19 cellular contexts compared by ENCODE assay signal in genomic region chr7:135362871-135363270, GRCh38.
DNase-seq lines count a peak whose midpoint lies in the region; ATAC-seq, FAIRE-seq and TF ChIP-seq lines count a peak whose summit lies in the region.
"Had no signal": no experiment of that assay in that cellular context is flagged by ENCODE, and none has a peak within 500 bp of the region (broad histone marks: within the 10 kb centered on the region; RNA-seq: fewer than 3 reads in every experiment).

No MANE protein-coding gene starts in this region.

- H3K9me3 ChIP-seq in DND-41 (ENCODE audit: insufficient read depth, low read length, severe bottlenecking) (no peaks in the 10 kb centered on the region), small intestine (ENCODE audit: control insufficient read depth, low read depth) (no peaks in the 10 kb centered on the region)
- H3K9me3 ChIP-seq: Caco-2 had no signal

- H3K36me3 Mint-ChIP-seq in chondrocyte (ENCODE audit: low read depth), result peaks cover 21% of the 10 kb centered on the region

- H3K27me3 ChIP-seq in DND-41 (ENCODE audit: insufficient read depth, low read length, poor library complexity), result no peaks in the 10 kb centered on the region
- no peaks in the 10 kb centered on the region for H3K27me3 ChIP-seq in kidney epithelial cell (ENCODE audit: control insufficient read depth, insufficient read depth, low read length)
- no peaks in the 10 kb centered on the region for H3K27me3 ChIP-seq in small intestine (ENCODE audit: control insufficient read depth in 2 of 2, insufficient read depth in 2 of 2, low read length in 2 of 2)

- TF ChIP-seq CTCF in DND-41 (IDR thresholded peaks at IDR 0.05; ENCODE audit: borderline replicate concordance, extremely low read depth, low read length, poor library complexity, severe bottlenecking), result peak; percentile 22
- peak; percentile 27 for TF ChIP-seq CTCF in chondrocyte (IDR thresholded peaks at IDR 0.05)
- peak; percentile 18 for TF ChIP-seq CTCF in kidney epithelial cell (IDR thresholded peaks at IDR 0.05; ENCODE audit: insufficient read depth, low read length, poor library complexity, severe bottlenecking)

- H3K4me3 ChIP-seq in DND-41 (ENCODE audit: low read depth in 1 of 2, low read length in 2 of 2) (no peak overlapping the region), kidney epithelial cell (ENCODE audit: low read depth, low read length) (no peak overlapping the region), small intestine (ENCODE audit: low read depth in 1 of 2, low read length in 2 of 2) (no peak overlapping the region)
- H3K4me3 ChIP-seq: GM23248, skin epidermis had no signal

- CTCF ChIA-PET in HEK293T (lab: Yijun Ruan, JAX), result interaction anchor here (1.2 kb wide), 1 partner anchor 9 kb away, joined by 7 read pairs; no protein-coding TSS in a partner anchor

- H3K79me2 ChIP-seq in DND-41 (ENCODE audit: insufficient read depth, low read length), result no peaks in the 10 kb centered on the region
- H3K79me2 ChIP-seq: parathyroid adenoma had no signal

- H3K36me3 ChIP-seq in DND-41 (ENCODE audit: insufficient read depth, low read length), result peaks cover 19% of the 10 kb centered on the region; the same call in 1 of the 2 replicates
- H3K36me3 ChIP-seq in kidney epithelial cell (ENCODE audit: control insufficient read depth, insufficient read depth, low read length), result no peaks in the 10 kb centered on the region
- H3K36me3 ChIP-seq in small intestine (ENCODE audit: control insufficient read depth in 2 of 2, insufficient read depth in 2 of 2, low read length in 2 of 2), result peaks cover 0 to 5% of the 10 kb centered on the region in 2 donors

- H3K4me3 Mint-ChIP-seq in chondrocyte (ENCODE audit: unreplicated experiment), result no peak overlapping the region

- DNase-seq in DND-41 (no peak), HEK293T (ENCODE audit: extremely low spot score) (peak; percentile 32), chondrocyte (ENCODE audit: low spot score) (no peak), kidney epithelial cell (ENCODE audit: low read depth) (no peak), frontal cortex (ENCODE audit: low spot score in 2 of 2) (no peak), small intestine (no peak)
- no peak for DNase-seq in activated T-cell treated with anti-CD3 and anti-CD28 coated beads, Interleukin-2, amount 50 U/mL, for 1 hour
- DNase-seq: Caco-2; central memory CD4-positive, alpha-beta T cell; effector CD8-positive, alpha-beta T cell; foreskin melanocyte; GM23248; Kasumi-1; NCI-H1436 treated with DMSO at 0.1 percent for 48 hours; Right ventricle myocardium superior; T-helper 1 cell had no signal

- POLR2A ChIA-PET in HEK293T (lab: Yijun Ruan, JAX), result no interaction called here

- no peaks in the 10 kb centered on the region for H3K9me3 Mint-ChIP-seq in chondrocyte (ENCODE audit: low read depth)

- H3K27ac ChIP-seq in DND-41 (ENCODE audit: low read length), result no peak overlapping the region
- no peak overlapping the region for H3K27ac ChIP-seq in small intestine (ENCODE audit: low read depth in 1 of 2, low read length in 1 of 2)
- H3K27ac ChIP-seq: GM23248, parathyroid adenoma, skin epidermis had no signal

- no peak overlapping the region for H2AFZ ChIP-seq in DND-41 (ENCODE audit: low read depth, low read length)
- H2AFZ ChIP-seq: GM23248, parathyroid adenoma had no signal

- ATAC-seq in DND-41 (ENCODE audit: insufficient read depth, low read depth) (no peak), GM18867 (IDR thresholded peaks at IDR 0.05; ENCODE audit: unreplicated experiment) (no peak)

- WGBS in small intestine, 3 donors, result 94 to 98% (median 98%) methylated on average over 7 of the region's 7 CpGs

- no peak overlapping the region for H3K27ac Mint-ChIP-seq in chondrocyte (ENCODE audit: unreplicated experiment)

- H4K20me1 ChIP-seq in DND-41 (ENCODE audit: insufficient read depth, low read length), result no peaks in the 10 kb centered on the region; the same call in 1 of the 2 replicates

- no peak overlapping the region for H3K4me2 ChIP-seq in DND-41 (ENCODE audit: insufficient read depth, low read length)

- FAIRE-seq in frontal cortex (lab: Jason Lieb, UNC) (no peak), small intestine (lab: Jason Lieb, UNC) (no peak)

- no peaks in the 10 kb centered on the region for H3K27me3 Mint-ChIP-seq in chondrocyte (ENCODE audit: low read depth)

- H3K4me1 ChIP-seq in DND-41 (ENCODE audit: insufficient read depth, low read length) (no peaks in the 10 kb centered on the region), small intestine (ENCODE audit: control insufficient read depth in 2 of 2, insufficient read depth in 1 of 2, low read depth in 1 of 2, low read length in 1 of 2) (no peaks in the 10 kb centered on the region)

- H3K9ac ChIP-seq in DND-41 (ENCODE audit: low read depth, low read length), result no peak overlapping the region
- H3K9ac ChIP-seq: GM23248, parathyroid adenoma had no signal

- H3K4me1 Mint-ChIP-seq in chondrocyte (ENCODE audit: low read depth), result no peaks in the 10 kb centered on the region

TF ChIP-seq in HEK293T, 16 proteins besides CTCF, POLR2A, EP300 and RAD21:
- no peak for TF ChIP-seq NFRKB (IDR thresholded peaks at IDR 0.05)
- TF ChIP-seq ARNT (IDR thresholded peaks at IDR 0.05), result no peak
- no peak for TF ChIP-seq L3MBTL2 (conservative IDR thresholded peaks at IDR 0.05)
- TF ChIP-seq BHLHE40 (IDR thresholded peaks at IDR 0.05; ENCODE audit: borderline replicate concordance), result no peak
- TF ChIP-seq SP1 (IDR thresholded peaks at IDR 0.05), result no peak
- no peak for TF ChIP-seq CTBP1 (IDR thresholded peaks at IDR 0.05; ENCODE audit: borderline replicate concordance)
